8 cellular contexts compared by ENCODE assay signal in the genomic region with DNA sequence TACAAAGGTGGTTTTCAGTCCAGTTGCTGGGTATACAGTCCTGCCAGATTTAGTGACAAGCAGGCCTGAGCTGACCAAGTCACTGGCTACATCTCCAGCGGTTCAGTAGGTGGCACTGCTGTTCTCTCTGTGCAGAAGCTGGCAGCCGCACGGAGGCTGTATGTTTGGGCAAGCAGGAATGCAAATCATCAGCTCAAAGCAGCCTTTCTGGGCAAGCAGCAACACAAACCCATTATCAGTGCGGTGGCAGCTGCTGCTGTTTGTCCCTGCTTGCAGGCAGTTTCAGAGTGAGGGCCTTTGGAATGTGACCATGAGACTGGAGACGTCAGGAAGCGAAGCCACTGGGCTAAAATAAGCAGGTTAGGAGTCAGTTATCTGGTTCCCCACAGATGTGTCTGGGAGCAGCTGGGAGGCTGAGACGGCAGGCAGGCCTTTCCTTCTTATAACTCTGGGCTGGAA.
DNase-seq lines count a peak whose midpoint lies in the region; ATAC-seq and TF ChIP-seq lines count a peak whose summit lies in the region.

No MANE protein-coding gene starts in this region.

- peak; percentile 100 for ATAC-seq in GM21390 (IDR thresholded peaks at IDR 0.05; ENCODE audit: unreplicated experiment)

- H3K27ac ChIP-seq in endodermal cell (ENCODE audit: low read depth, low read length), result no peak overlapping the region

- H3K4me3 Mint-ChIP-seq in Calu3 (ENCODE audit: low read depth, unreplicated experiment) (no peak overlapping the region), endodermal cell (no peak overlapping the region)

- BruUV-seq in Calu3 (replicated peaks; lab: Mats Ljungman, UMichigan), result no TSS peak

- H3K27ac Mint-ChIP-seq in Calu3 (ENCODE audit: unreplicated experiment) (no peak overlapping the region), endodermal cell (peak overlapping the region; percentile 78)

- no peaks in the 10 kb centered on the region for H3K9me3 Mint-ChIP-seq in Calu3 (ENCODE audit: low read depth, unreplicated experiment)
- peaks cover 5% of the 10 kb centered on the region for H3K9me3 Mint-ChIP-seq in endodermal cell

- CTCF ChIA-PET in Calu3 (lab: Charles Lee), result interaction anchor here (0.6 to 1.3 kb wide), 6 partner anchors 121 to 155 kb away, joined by 3 to 46 read pairs (median 4); a partner anchor contains a TSS

- H3K36me3 Mint-ChIP-seq in Calu3 (ENCODE audit: insufficient read depth, unreplicated experiment) (no peaks in the 10 kb centered on the region), endodermal cell (ENCODE audit: low read depth) (no peaks in the 10 kb centered on the region)

- TF ChIP-seq CTCF in Calu3 (IDR thresholded peaks at IDR 0.05; ENCODE audit: unreplicated experiment) (peak; percentile 40), endodermal cell (conservative IDR thresholded peaks at IDR 0.05) (peak; percentile 86)

- no peaks in the 10 kb centered on the region for H3K27me3 ChIP-seq in endodermal cell (ENCODE audit: control insufficient read depth, insufficient read depth, low read length, poor library complexity, severe bottlenecking)

- peak overlapping the region; percentile 3 for H3K4me3 ChIP-seq in endodermal cell (ENCODE audit: low read length)

- H3K27me3 Mint-ChIP-seq in Calu3 (ENCODE audit: unreplicated experiment) (no peaks in the 10 kb centered on the region), endodermal cell (ENCODE audit: insufficient read depth) (no peaks in the 10 kb centered on the region)

- H3K9ac ChIP-seq in endodermal cell (ENCODE audit: extremely low read depth, low read length, poor library complexity, severe bottlenecking), result no peak overlapping the region

- intact Hi-C loops in Calu3 (cut with micrococcal nuclease; ENCODE audit: unreplicated experiment), result loop anchor here (1.0 kb wide), 1 partner anchor 145 kb away; no protein-coding TSS in a partner anchor

- 19 to 22% methylated on average over 2 to 7 of the region's 7 CpGs for WGBS in endodermal cell (ENCODE audit: insufficient coverage in 1 of 2, insufficient read length in 1 of 2), 2 experiments

- DNase-seq in Calu3 (peak; percentile 56), HT-29 (ENCODE audit: low spot score) (peak; percentile 74), NOMO-1 (lab: John Stamatoyannopoulos, UW; ENCODE audit: unreplicated experiment in 2 of 2) (peak; percentile 88 to 93), endodermal cell (peak; percentile 92), midbrain (lab: John Stamatoyannopoulos, UW) (peak; percentile 83)
- DNase-seq in activated CD8-positive, alpha-beta memory T cell treated with anti-CD3 and anti-CD28 coated beads for 24 hours, result peak; percentile 82
- peak; percentile 42 to 48 for DNase-seq in stimulated activated CD8-positive, alpha-beta memory T cell treated with anti-CD3 and anti-CD28 coated beads, Interleukin-2, amount 100 ng/mL, for 1 hour (ENCODE audit: low read depth in 2 of 2)

- peaks cover 4% of the 10 kb centered on the region for H3K4me1 ChIP-seq in endodermal cell (ENCODE audit: control insufficient read depth, insufficient read depth, low read length)

- peaks cover 8% of the 10 kb centered on the region for H3K9me3 ChIP-seq in endodermal cell (ENCODE audit: control insufficient read depth, low read length)

- H3K36me3 ChIP-seq in endodermal cell (ENCODE audit: control insufficient read depth, insufficient read depth, low read length), result no peaks in the 10 kb centered on the region

- H3K4me1 Mint-ChIP-seq in Calu3 (ENCODE audit: low read depth, unreplicated experiment) (peaks cover 8% of the 10 kb centered on the region), endodermal cell (peaks cover 4% of the 10 kb centered on the region)
